ENCODE assay signal across 1 cellular context in genomic region chr1:172719066-172719627, GRCh38.
A peak's percentile ranks its signal among the peaks of the same experiment; 100 is the strongest.
TF ChIP-seq lines count a peak whose summit lies in the region.

No MANE protein-coding gene starts in this region.

TF ChIP-seq in K562, 482 proteins besides CTCF, POLR2A, EP300 and RAD21 (continued from another document):
- TF ChIP-seq ELK1 (CRISPR knock-in tag; IDR thresholded peaks at IDR 0.05) (no peak), CHD1 (IDR thresholded peaks at IDR 0.05; ENCODE audit: low read length) (no peak), BCL6 (CRISPR knock-in tag; IDR thresholded peaks at IDR 0.05) (no peak), LCOR (CRISPR knock-in tag; IDR thresholded peaks at IDR 0.05) (peak; percentile 79; the same call in 1 of the 2 replicates), ZNF184 (CRISPR knock-in tag; IDR thresholded peaks at IDR 0.05) (no peak), MLLT1 (IDR thresholded peaks at IDR 0.05) (peak in 1 of 2 experiments; percentile 69; a peak in 1 of 4 replicates), ZKSCAN8 (CRISPR knock-in tag; IDR thresholded peaks at IDR 0.05) (0 out of 2 replicates have a peak, but pooled peaks have one; percentile 24), CBX8 (IDR thresholded peaks at IDR 0.05; ENCODE audit: borderline replicate concordance, extremely low read depth, low read depth, low read length, poor library complexity, severe bottlenecking) (no peak), ARID1B (IDR thresholded peaks at IDR 0.05) (peak; percentile 78), MYC (IDR thresholded peaks at IDR 0.05; ENCODE audit: low read depth, low read length) (no peak), MYC (CRISPR knock-in tag; IDR thresholded peaks at IDR 0.05; ENCODE audit: borderline replicate concordance, low read depth) (no peak), LEF1 (IDR thresholded peaks at IDR 0.05) (peak; percentile 97), MEF2D (tag; conservative IDR thresholded peaks at IDR 0.05; ENCODE audit: low read depth) (0 out of 2 replicates have a peak, but pooled peaks have one; percentile 48), PKNOX1 (IDR thresholded peaks at IDR 0.05) (peak; percentile 86), SRSF3 (IDR thresholded peaks at IDR 0.05; ENCODE audit: insufficient read depth, low read length) (no peak), ZBTB17 (CRISPR knock-in tag; IDR thresholded peaks at IDR 0.05) (no peak), STAT5A (IDR thresholded peaks at IDR 0.05; ENCODE audit: borderline replicate concordance, low read length) (peak; percentile 50), DLX4 (CRISPR knock-in tag; IDR thresholded peaks at IDR 0.05) (no peak), FOXM1 (IDR thresholded peaks at IDR 0.05; ENCODE audit: low read depth) (no peak), FOXM1 (CRISPR knock-in tag; IDR thresholded peaks at IDR 0.05; ENCODE audit: low read depth) (no peak), ZNF347 (CRISPR knock-in tag; IDR thresholded peaks at IDR 0.05; ENCODE audit: low read depth) (no peak), ZNF384 (IDR thresholded peaks at IDR 0.05; ENCODE audit: low read depth, low read length) (peak; percentile 76)
TF ChIP-seq in K562: peak in this region for 34.
